ENCODE assay signal across 18 cellular contexts in the genomic region with DNA sequence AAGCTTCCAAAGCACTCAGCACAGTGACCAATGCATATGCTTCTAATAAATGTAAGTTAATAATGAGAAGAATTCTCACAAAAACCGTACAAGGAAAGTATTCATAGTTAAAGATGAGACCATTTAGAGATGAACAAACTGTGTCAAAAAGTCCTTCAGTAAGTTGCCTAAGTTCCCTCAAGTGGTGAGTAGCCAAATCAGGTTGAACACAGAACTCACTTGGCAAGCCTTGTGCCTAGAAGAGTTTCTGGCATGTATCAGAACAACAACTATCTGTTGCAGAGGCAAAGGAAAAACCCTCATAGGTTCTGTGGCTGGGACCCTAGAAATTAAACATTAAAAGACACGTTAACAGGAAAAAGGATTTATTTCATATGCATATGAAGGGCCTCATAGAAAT.
DNase-seq lines count a peak whose midpoint lies in the region; ATAC-seq and TF ChIP-seq lines count a peak whose summit lies in the region.
"Had no signal": no experiment of that assay in that cellular context is flagged by ENCODE, and none has a peak within 500 bp of the region (broad histone marks: within the 10 kb centered on the region; RNA-seq: fewer than 3 reads in every experiment).

No MANE protein-coding gene starts in this region.

- H3K27ac ChIP-seq in PC-9 (peak overlapping the region; percentile 59), fibroblast of lung (ENCODE audit: insufficient read depth, low read length) (no peak overlapping the region), uterus (no peak overlapping the region)
- no peak overlapping the region for H3K27ac ChIP-seq in CD8-positive, alpha-beta T cell (ENCODE audit: low read depth, low read length)
- H3K27ac ChIP-seq: adrenal gland, gastrocnemius medialis had no signal

- CTCF ChIA-PET in PC-9 (lab: Charles Lee), result no interaction called here
- CTCF ChIA-PET in CD8-positive, alpha-beta T cell (lab: Charles Lee), result no interaction called here

- POLR2A ChIA-PET in PC-9 (lab: Charles Lee; ENCODE audit: unreplicated experiment), result no interaction called here
- POLR2A ChIA-PET in CD8-positive, alpha-beta T cell (lab: Charles Lee), result no interaction called here

- TF ChIP-seq CTCF in PC-9 (conservative IDR thresholded peaks at IDR 0.05) (no peak), fibroblast of lung (conservative IDR thresholded peaks at IDR 0.05 in 1 of 2, IDR thresholded peaks at IDR 0.05 in 1 of 2; ENCODE audit: low read depth in 1 of 2, low read length in 2 of 2) (no peak), uterus (IDR thresholded peaks at IDR 0.05) (no peak)
- TF ChIP-seq CTCF in CD8-positive, alpha-beta T cell (IDR thresholded peaks at IDR 0.05), result no peak

- no peaks in the 10 kb centered on the region for H3K9me2 ChIP-seq in PC-9 (ENCODE audit: insufficient read depth)

- no peaks in the 10 kb centered on the region for H3K4me1 Mint-ChIP-seq in CD8-positive, alpha-beta T cell (ENCODE audit: low read depth)
- H3K4me1 Mint-ChIP-seq: CD4-positive, CD25-positive, alpha-beta regulatory T cell had no signal

- H3K9ac ChIP-seq in fibroblast of lung (ENCODE audit: insufficient read depth, low read length), result no peak overlapping the region

- no peak overlapping the region for H3K27ac Mint-ChIP-seq in CD8-positive, alpha-beta T cell
- H3K27ac Mint-ChIP-seq: CD4-positive, CD25-positive, alpha-beta regulatory T cell; dendritic cell treated with granulocyte-macrophage colony-stimulating factor and Interleukin-4, amounts not matched to agents 40 ng/mL and 50 ng/mL, for 4 days had no signal

- H3K4me1 ChIP-seq in PC-9 (replicated peaks; ENCODE audit: insufficient read depth) (peaks cover 32% of the 10 kb centered on the region), fibroblast of lung (ENCODE audit: control insufficient read depth, extremely low read depth, insufficient read depth, low read length) (peaks cover 3% of the 10 kb centered on the region), uterus (no peaks in the 10 kb centered on the region)
- H3K4me1 ChIP-seq in CD8-positive, alpha-beta T cell (ENCODE audit: insufficient read depth, low read length), result no peaks in the 10 kb centered on the region

- peak overlapping the region; percentile 44; the same call in 1 of the 2 replicates for H2AFZ ChIP-seq in PC-9
- no peak overlapping the region for H2AFZ ChIP-seq in fibroblast of lung (ENCODE audit: low read length)

- H3F3A ChIP-seq in PC-9 (ENCODE audit: insufficient read depth, low read depth), result peaks cover 13% of the 10 kb centered on the region; the same call in 1 of the 2 replicates

- no peak for DNase-seq in PC-9
- DNase-seq in fibroblast of lung (ENCODE audit: low read depth in 2 of 2), result peak in 1 of 2 donors; percentile 41
- peak; percentile 46 for DNase-seq in renal cortical epithelial cell (ENCODE audit: low read depth)
- no peak for DNase-seq in OCI-M2 (lab: John Stamatoyannopoulos, UW; ENCODE audit: unreplicated experiment)
- DNase-seq in uterus, result no peak
- no peak for DNase-seq in CD8-positive, alpha-beta T cell
- DNase-seq in NCI-H2081 treated with DMSO at 0.1 percent for 48 hours (lab: John Stamatoyannopoulos, UW), result no peak
- DNase-seq: activated CD4-positive, alpha-beta T cell treated with anti-CD3 and anti-CD28 coated beads, Interleukin-2, amount 10 ng/mL, durations not matched to agents 24 days and 14 days; activated T-cell treated with anti-CD3 and anti-CD28 coated beads, Interleukin-2, amount 50 U/mL, for 1 hour; adrenal gland; gastrocnemius medialis; GF-D8; NCI-H1048; retina had no signal

- no peaks in the 10 kb centered on the region for H3K9me3 Mint-ChIP-seq in CD8-positive, alpha-beta T cell

- H3K36me3 Mint-ChIP-seq in CD8-positive, alpha-beta T cell, result no peaks in the 10 kb centered on the region
- H3K36me3 Mint-ChIP-seq: CD4-positive, CD25-positive, alpha-beta regulatory T cell had no signal

- H3K9me3 ChIP-seq in PC-9 (ENCODE audit: insufficient read depth, low read depth) (peaks cover 7% of the 10 kb centered on the region; the same call in 1 of the 2 replicates), fibroblast of lung (ENCODE audit: control insufficient read depth, insufficient read depth, low read depth, low read length) (no peaks in the 10 kb centered on the region), uterus (no peaks in the 10 kb centered on the region)
- H3K9me3 ChIP-seq in CD8-positive, alpha-beta T cell (ENCODE audit: low read length), result no peaks in the 10 kb centered on the region
- H3K9me3 ChIP-seq: adrenal gland, gastrocnemius medialis had no signal

- H3K4me3 ChIP-seq in PC-9 (peak overlapping the region; percentile 20; the same call in 1 of the 2 replicates), fibroblast of lung (replicated peaks in 1 of 4; ENCODE audit: control extremely low read depth in 1 of 4, insufficient read depth in 1 of 4, low read depth in 3 of 4, low read length in 4 of 4) (no peak overlapping the region), uterus (no peak overlapping the region)
- no peak overlapping the region for H3K4me3 ChIP-seq in CD8-positive, alpha-beta T cell (ENCODE audit: low read depth, low read length)
- H3K4me3 ChIP-seq: adrenal gland, gastrocnemius medialis had no signal

- H3K27me3 ChIP-seq in PC-9 (ENCODE audit: insufficient read depth, low read depth), result no peaks in the 10 kb centered on the region
- no peaks in the 10 kb centered on the region for H3K27me3 ChIP-seq in fibroblast of lung (ENCODE audit: control insufficient read depth, insufficient read depth, low read length)
- H3K27me3 ChIP-seq in uterus, result no peaks in the 10 kb centered on the region
- no peaks in the 10 kb centered on the region for H3K27me3 ChIP-seq in CD8-positive, alpha-beta T cell (ENCODE audit: insufficient read depth, low read length)
- H3K27me3 ChIP-seq: adrenal gland, gastrocnemius medialis had no signal

- H3K36me3 ChIP-seq in PC-9 (ENCODE audit: low read depth), result no peaks in the 10 kb centered on the region
- no peaks in the 10 kb centered on the region for H3K36me3 ChIP-seq in fibroblast of lung (ENCODE audit: control insufficient read depth, insufficient read depth, low read length)
- H3K36me3 ChIP-seq in uterus, result no peaks in the 10 kb centered on the region
- H3K36me3 ChIP-seq in CD8-positive, alpha-beta T cell (ENCODE audit: insufficient read depth, low read length), result no peaks in the 10 kb centered on the region
- H3K36me3 ChIP-seq: adrenal gland, gastrocnemius medialis had no signal

- no peak overlapping the region for H3K4me3 Mint-ChIP-seq in CD8-positive, alpha-beta T cell
- H3K4me3 Mint-ChIP-seq: CD4-positive, CD25-positive, alpha-beta regulatory T cell; dendritic cell treated with granulocyte-macrophage colony-stimulating factor and Interleukin-4, amounts not matched to agents 40 ng/mL and 50 ng/mL, for 4 days; T-helper 1 cell treated with Interleukin-12 subunit alpha and Interleukin-12 subunit beta and Interleukin-4 antibody, amounts not matched to agents 30 μg/mL and 1 μg/mL, for 36 hours had no signal

- peak; percentile 17 for ATAC-seq in GM19395 (IDR thresholded peaks at IDR 0.05; ENCODE audit: unreplicated experiment)
- no peak for ATAC-seq in CD8-positive, alpha-beta T cell
- ATAC-seq: gastrocnemius medialis had no signal

- H3K4me2 ChIP-seq in PC-9 (peak overlapping the region; percentile 63), fibroblast of lung (ENCODE audit: extremely low read depth, insufficient read depth, low read length) (peak overlapping the region; percentile 11)

- BruUV-seq in PC-9 (replicated peaks; lab: Mats Ljungman, UMichigan), result no TSS peak

- H3K79me2 ChIP-seq in PC-9 (ENCODE audit: low read depth), result no peaks in the 10 kb centered on the region
- H3K79me2 ChIP-seq in fibroblast of lung (ENCODE audit: control insufficient read depth, insufficient read depth, low read length), result no peaks in the 10 kb centered on the region

- no peak for TF ChIP-seq POLR2A in uterus (IDR thresholded peaks at IDR 0.05)

- intact Hi-C loops in PC-9 (cut with micrococcal nuclease; ENCODE audit: unreplicated experiment) (loop anchor here (1.0 kb wide), 1 partner anchor 79 kb away; no protein-coding TSS in a partner anchor), uterus (cut with DNase I; ENCODE audit: low total_unique reads) (no loop called here)
- intact Hi-C loops in CD8-positive, alpha-beta T cell (cut with DNase I, micrococcal nuclease), result no loop called here

- H4K20me1 ChIP-seq in PC-9 (ENCODE audit: insufficient read depth), result no peaks in the 10 kb centered on the region
- H4K20me1 ChIP-seq in fibroblast of lung (ENCODE audit: control insufficient read depth, extremely low read depth, insufficient read depth, low read length), result no peaks in the 10 kb centered on the region

- H3K27me3 Mint-ChIP-seq in CD8-positive, alpha-beta T cell (ENCODE audit: low read depth), result peaks cover 10% of the 10 kb centered on the region
- H3K27me3 Mint-ChIP-seq: activated CD4-positive, alpha-beta T cell treated with anti-CD3 and anti-CD28 coated beads, Interleukin-2, amount 10 ng/mL, durations not matched to agents 24 days and 14 days; CD4-positive, CD25-positive, alpha-beta regulatory T cell; dendritic cell treated with granulocyte-macrophage colony-stimulating factor and Interleukin-4, amounts not matched to agents 40 ng/mL and 50 ng/mL, for 4 days had no signal
